Comparison of ENCODE assay signal across 31 cellular contexts in genomic region chr2:177972123-177972522, GRCh38.
"Had no signal": no experiment of that assay in that cellular context is flagged by ENCODE, and none has a peak within 500 bp of the region (broad histone marks: within the 10 kb centered on the region; RNA-seq: fewer than 3 reads in every experiment).

No MANE protein-coding gene starts in this region.

- ATAC-seq: effector memory CD8-positive, alpha-beta T cell; heart right ventricle; left cardiac atrium; left lung; naive thymus-derived CD8-positive, alpha-beta T cell; psoas muscle; right cardiac atrium; stimulated activated memory B cell treated with anti-CD40 and anti-IgM and Interleukin-4, amounts not matched to agents 10 μg/mL and 1 μg/mL and 100 μg/mL, for 72 hours; stimulated activated naive CD8-positive, alpha-beta T cell treated with anti-CD3 and anti-CD28 coated beads, Interleukin-15, Interleukin-2, amounts not matched to agents 100 U/mL and 50 U/mL, for 24 hours had no signal

- H3K27ac Mint-ChIP-seq: effector memory CD8-positive, alpha-beta T cell; naive thymus-derived CD8-positive, alpha-beta T cell; nephron progenitor cell; stimulated activated memory B cell treated with anti-CD40 and anti-IgM and Interleukin-4, amounts not matched to agents 10 μg/mL and 1 μg/mL and 100 μg/mL, for 72 hours; type B pancreatic cell had no signal

- H3K27ac ChIP-seq: coronary artery, esophagus squamous epithelium, heart right ventricle, left lung, ovary, psoas muscle, skin epidermis, spleen, testis, tibial artery had no signal

- H3K4me3 Mint-ChIP-seq: effector memory CD8-positive, alpha-beta T cell; naive thymus-derived CD8-positive, alpha-beta T cell; nephron progenitor cell; stimulated activated memory B cell treated with anti-CD40 and anti-IgM and Interleukin-4, amounts not matched to agents 10 μg/mL and 1 μg/mL and 100 μg/mL, for 72 hours; type B pancreatic cell had no signal

- H3K36me3 Mint-ChIP-seq: naive thymus-derived CD8-positive, alpha-beta T cell; stimulated activated memory B cell treated with anti-CD40 and anti-IgM and Interleukin-4, amounts not matched to agents 10 μg/mL and 1 μg/mL and 100 μg/mL, for 72 hours; type B pancreatic cell had no signal

- H3K27me3 Mint-ChIP-seq: effector memory CD8-positive, alpha-beta T cell; stimulated activated memory B cell treated with anti-CD40 and anti-IgM and Interleukin-4, amounts not matched to agents 10 μg/mL and 1 μg/mL and 100 μg/mL, for 72 hours; type B pancreatic cell had no signal

- H3K4me3 ChIP-seq: coronary artery, esophagus squamous epithelium, heart right ventricle, left lung, ovary, psoas muscle, spleen, testis, tibial artery had no signal

- H3K9me3 ChIP-seq: esophagus squamous epithelium, heart right ventricle, left lung, ovary, psoas muscle, testis, tibial artery had no signal

- H3K36me3 ChIP-seq: esophagus squamous epithelium, heart right ventricle, left lung, ovary, spleen, tibial artery had no signal

- H3K9me3 Mint-ChIP-seq: effector memory CD8-positive, alpha-beta T cell; naive thymus-derived CD8-positive, alpha-beta T cell; nephron progenitor cell; stimulated activated memory B cell treated with anti-CD40 and anti-IgM and Interleukin-4, amounts not matched to agents 10 μg/mL and 1 μg/mL and 100 μg/mL, for 72 hours; type B pancreatic cell had no signal

- H3K4me1 ChIP-seq: esophagus squamous epithelium, heart right ventricle, left lung, psoas muscle, spleen, testis, tibial artery had no signal

- FAIRE-seq: endometrium, islet of Langerhans, urothelium cell line had no signal

- H3K27me3 ChIP-seq: esophagus squamous epithelium, heart right ventricle, left lung, ovary, spleen, testis, tibial artery had no signal

- H3K4me1 Mint-ChIP-seq: naive thymus-derived CD8-positive, alpha-beta T cell; nephron progenitor cell; stimulated activated memory B cell treated with anti-CD40 and anti-IgM and Interleukin-4, amounts not matched to agents 10 μg/mL and 1 μg/mL and 100 μg/mL, for 72 hours had no signal

- DNase-seq: dermis blood vessel endothelial cell; effector memory CD8-positive, alpha-beta T cell; erythroblast; esophagus squamous epithelium; foreskin melanocyte; glutamatergic neuron; heart right ventricle; hippocampal formation; left cardiac atrium; left lung; mammary epithelial cell; naive thymus-derived CD8-positive, alpha-beta T cell; nephron progenitor cell; nucleus accumbens; ovary; posterior cingulate gyrus; psoas muscle; right cardiac atrium; spleen; stimulated activated CD4-positive, alpha-beta T cell treated with anti-CD3 and anti-CD28 coated beads, Interleukin-4, amount 100 ng/mL, for 4 hours; stimulated activated naive CD8-positive, alpha-beta T cell treated with anti-CD3 and anti-CD28 coated beads, Interleukin-15, Interleukin-2, amounts not matched to agents 100 U/mL and 50 U/mL, for 24 hours; substantia nigra; testis; tibial artery had no signal
